In the genomic region with DNA sequence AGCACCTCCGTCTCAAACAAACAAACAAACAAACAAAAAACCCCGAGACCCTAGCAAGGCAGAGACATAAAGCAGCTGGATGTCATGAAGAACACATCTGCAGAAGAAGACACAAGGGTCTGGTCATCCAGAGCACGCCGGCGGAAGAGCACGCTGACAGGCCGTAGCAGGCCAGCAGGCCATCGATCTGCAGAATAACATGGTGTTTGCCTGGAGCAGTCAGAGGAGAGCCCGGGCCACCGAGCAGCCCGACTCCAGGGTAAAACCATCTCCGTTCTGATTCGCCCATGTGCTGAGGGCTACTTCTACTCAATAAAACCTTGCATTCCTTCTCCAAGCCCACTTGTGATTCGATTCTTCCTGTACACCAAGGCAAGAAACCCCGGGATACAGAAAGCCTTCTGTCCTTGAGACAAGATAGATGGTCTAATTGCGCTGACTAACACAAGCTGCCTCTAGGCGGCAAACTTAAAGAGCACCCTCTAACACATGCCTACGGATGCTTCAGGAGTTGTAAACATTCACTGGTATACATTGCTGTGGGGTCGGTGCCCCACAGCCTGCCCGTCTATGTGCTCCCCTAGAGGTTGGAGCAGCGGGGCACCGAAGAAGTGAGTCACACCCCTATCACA, we compare ENCODE assay signal across 19 cellular contexts.
A peak's percentile ranks its signal among the peaks of the same experiment; 100 is the strongest.
DNase-seq lines count a peak whose midpoint lies in the region; ATAC-seq, FAIRE-seq and TF ChIP-seq lines count a peak whose summit lies in the region.
"Had no signal": no experiment of that assay in that cellular context is flagged by ENCODE, and none has a peak within 500 bp of the region (broad histone marks: within the 10 kb centered on the region; RNA-seq: fewer than 3 reads in every experiment).

No MANE protein-coding gene starts in this region.

- H3K27ac ChIP-seq in HepG2 (ENCODE audit: extremely low read length, insufficient read depth, low read length) (no peak overlapping the region), right lobe of liver (no peak overlapping the region), upper lobe of right lung (no peak overlapping the region), suprapubic skin (no peak overlapping the region)
- H3K27ac ChIP-seq: SJCRH30 had no signal

- CTCF ChIA-PET in HepG2 (lab: Yijun Ruan, JAX; ENCODE audit: low intra/inter-chr PET ratio, low total read pairs) = no interaction called here

- no TSS peak for BruUV-seq in HepG2 (replicated peaks; lab: Mats Ljungman, UMichigan)

- H3K9me3 ChIP-seq in HepG2 (ENCODE audit: low read length) (peaks cover 29% of the 10 kb centered on the region), right lobe of liver (no peaks in the 10 kb centered on the region), upper lobe of right lung (no peaks in the 10 kb centered on the region), suprapubic skin (no peaks in the 10 kb centered on the region)
- H3K9me3 ChIP-seq: SJCRH30 had no signal

- H3K4me3 ChIP-seq in HepG2 (replicated peaks in 1 of 3; ENCODE audit: insufficient read depth in 1 of 3, low read depth in 2 of 3, low read length in 3 of 3) (no peak overlapping the region), right lobe of liver (no peak overlapping the region), upper lobe of right lung (no peak overlapping the region), suprapubic skin (no peak overlapping the region)
- H3K4me3 ChIP-seq: GM12878, SJCRH30 had no signal

- in situ Hi-C loops in HepG2 (cut with HindIII; ENCODE audit: extremely low pct_ligation_motif_present, low pct_unique_long_range_greater_than_20kb) = no loop called here

- TF ChIP-seq POLR2A in HepG2 (IDR thresholded peaks at IDR 0.05; ENCODE audit: insufficient read depth in 1 of 2, low read depth in 2 of 2, low read length in 2 of 2) = no peak
- no peak for TF ChIP-seq POLR2A in right lobe of liver (IDR thresholded peaks at IDR 0.05)
- TF ChIP-seq POLR2A in suprapubic skin (IDR thresholded peaks at IDR 0.05) = no peak

- DNase-seq in HepG2 (ENCODE audit: low spot score) = no peak
- DNase-seq in right lobe of liver = no peak
- peak; percentile 9 for DNase-seq in UCSD-AML1 (lab: John Stamatoyannopoulos, UW; ENCODE audit: unreplicated experiment)
- DNase-seq in iPS-NIHi7 (ENCODE audit: extremely low spot score) = peak; percentile 7
- DNase-seq in upper lobe of right lung = no peak
- no peak for DNase-seq in C1 segment of cervical spinal cord (lab: John Stamatoyannopoulos, UW)
- no peak for DNase-seq in suprapubic skin (ENCODE audit: low spot score in 2 of 2)
- DNase-seq: DMS79; HCEC 1CT; Karpas-422; NCI-H1417; NCI-H1694 treated with DMSO at 0.1 percent for 48 hours; NK-92 treated with Interleukin-12 subunit alpha and Interleukin-12 subunit beta, amount 100 ng/mL, for 24 hours; SJCRH30 had no signal

- H3K36me3 ChIP-seq in HepG2 (replicated peaks in 1 of 2; ENCODE audit: control insufficient read depth in 1 of 2, insufficient read depth in 2 of 2, low read length in 2 of 2) (no peaks in the 10 kb centered on the region), right lobe of liver (no peaks in the 10 kb centered on the region), upper lobe of right lung (no peaks in the 10 kb centered on the region), suprapubic skin (no peaks in the 10 kb centered on the region)
- H3K36me3 ChIP-seq: SJCRH30 had no signal

- intact Hi-C loops in HepG2 (cut with micrococcal nuclease; ENCODE audit: unreplicated experiment) = no loop called here
- intact Hi-C loops in right lobe of liver (cut with DNase I) = no loop called here
- intact Hi-C loops in upper lobe of right lung (cut with DNase I) = no loop called here

- no peak for TF ChIP-seq RAD21 in HepG2 (CRISPR knock-in tag; IDR thresholded peaks at IDR 0.05)

- no peaks in the 10 kb centered on the region for H3K4me1 ChIP-seq in HepG2 (ENCODE audit: insufficient read depth, low read length)
- H3K4me1 ChIP-seq in right lobe of liver = no peaks in the 10 kb centered on the region
- no peaks in the 10 kb centered on the region for H3K4me1 ChIP-seq in upper lobe of right lung
- no peaks in the 10 kb centered on the region for H3K4me1 ChIP-seq in suprapubic skin
- H3K4me1 ChIP-seq: SJCRH30 had no signal

- no peaks in the 10 kb centered on the region for H3K79me2 ChIP-seq in HepG2 (ENCODE audit: insufficient read depth, low read length)

- H2AFZ ChIP-seq in HepG2 (ENCODE audit: low read length) = no peak overlapping the region

- H4K20me1 ChIP-seq in HepG2 (ENCODE audit: insufficient read depth, low read length) = no peaks in the 10 kb centered on the region

- WGBS in HepG2 (ENCODE audit: low lambda C conversion rate) = 38% methylated on average over 18 of the region's 22 CpGs
- WGBS in right lobe of liver (ENCODE audit: insufficient coverage, low coverage, low lambda C conversion rate, missing lambda C conversion rate) = 82% methylated on average over 14 of the region's 22 CpGs
- WGBS in suprapubic skin = 89% methylated on average over 22 of the region's 22 CpGs

- POLR2A ChIA-PET in HepG2 (lab: Yijun Ruan, JAX) = no interaction called here

- TF ChIP-seq EP300 in HepG2 (IDR thresholded peaks at IDR 0.05; ENCODE audit: low read depth in 2 of 2, low read length in 2 of 2) (no peak), HepG2 (CRISPR knock-in tag; IDR thresholded peaks at IDR 0.05; ENCODE audit: borderline replicate concordance) (no peak), suprapubic skin (IDR thresholded peaks at IDR 0.05) (no peak)

- ATAC-seq in HepG2 (peak; percentile 31; the same call in 1 of the 3 replicates), right lobe of liver (no peak), upper lobe of right lung (peak; percentile 25), HG03196 (IDR thresholded peaks at IDR 0.05; ENCODE audit: unreplicated experiment) (no peak)
- ATAC-seq: GM12878, Panc1 had no signal

- TF ChIP-seq CTCF in HepG2 (CRISPR knock-in tag; IDR thresholded peaks at IDR 0.05) (no peak), right lobe of liver (IDR thresholded peaks at IDR 0.05) (no peak), upper lobe of right lung (IDR thresholded peaks at IDR 0.05) (no peak), suprapubic skin (IDR thresholded peaks at IDR 0.05) (no peak)

- H3K9ac ChIP-seq in HepG2 (ENCODE audit: insufficient read depth, low read depth, low read length) = no peak overlapping the region

- no peak for FAIRE-seq in HepG2 (lab: Jason Lieb, UNC)
- FAIRE-seq: A204.1, GM12878, HTR-8/SVneo had no signal

- H3K27me3 ChIP-seq in HepG2 (ENCODE audit: control insufficient read depth in 1 of 2, insufficient read depth in 2 of 2, low read length in 2 of 2) (no peaks in the 10 kb centered on the region), right lobe of liver (no peaks in the 10 kb centered on the region), upper lobe of right lung (no peaks in the 10 kb centered on the region), suprapubic skin (no peaks in the 10 kb centered on the region)

- H3K4me2 ChIP-seq in HepG2 (ENCODE audit: low read depth, low read length) = no peak overlapping the region

TF ChIP-seq in HepG2, 621 proteins besides CTCF, POLR2A, EP300 and RAD21:
- TF ChIP-seq ETV5 (CRISPR knock-in tag; IDR thresholded peaks at IDR 0.05; ENCODE audit: borderline replicate concordance) = no peak
- TF ChIP-seq ZNF747 (CRISPR knock-in tag; IDR thresholded peaks at IDR 0.05; ENCODE audit: borderline replicate concordance) = no peak
- no peak for TF ChIP-seq ZBTB38 (CRISPR knock-in tag; IDR thresholded peaks at IDR 0.05)
- TF ChIP-seq TEAD3 (CRISPR knock-in tag; optimal IDR thresholded peaks at IDR 0.05; ENCODE audit: borderline replicate concordance) = no peak

Comparison
In these comparisons a context has a peak if more than half of its experiments do, and no peak if none do; other contexts are left out.
1. ATAC-seq: peak in HepG2 (single experiment) and upper lobe of right lung (single experiment); none in right lobe of liver (0 of 4) and HG03196 (single experiment).
2. DNase-seq: peak in UCSD-AML1 (single experiment) and iPS-NIHi7 (single experiment); none in HepG2 (single experiment), right lobe of liver (0 of 3), upper lobe of right lung (single experiment), C1 segment of cervical spinal cord (0 of 14) and suprapubic skin (0 of 2).